ENCODE assay signal across 1 cellular context in the genomic region with DNA sequence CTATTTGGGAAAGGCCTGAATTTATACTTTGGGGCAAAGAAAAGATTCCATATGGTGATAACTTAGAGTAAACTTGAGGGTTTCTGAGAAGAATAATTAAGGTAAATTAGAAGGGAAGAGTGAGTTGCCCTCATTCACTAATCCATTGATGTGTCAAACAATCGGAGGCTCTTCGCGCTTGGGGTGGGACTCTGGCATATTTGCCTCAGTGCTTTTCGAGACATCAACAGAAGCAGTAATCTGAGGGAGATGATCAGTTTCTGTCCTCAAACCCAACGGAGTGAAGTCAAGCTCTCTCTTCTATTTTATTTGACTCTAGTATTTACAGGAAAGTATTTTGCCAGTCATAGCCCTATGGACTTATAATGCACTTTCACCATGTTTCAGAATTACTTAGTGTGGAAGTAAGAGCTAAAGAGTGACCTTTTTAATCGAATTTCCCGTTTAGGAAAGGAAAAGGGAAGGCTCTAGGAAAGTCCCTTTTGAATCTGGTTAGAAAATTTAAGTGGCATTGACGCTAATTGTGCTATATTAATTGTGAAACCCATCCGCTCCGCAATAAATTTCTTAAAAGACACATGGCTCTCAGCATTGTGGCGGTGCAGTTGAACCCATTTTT.
A peak's percentile ranks its signal among the peaks of the same experiment; 100 is the strongest.
TF ChIP-seq lines count a peak whose summit lies in the region.

No MANE protein-coding gene starts in this region.

TF ChIP-seq in HepG2, 621 proteins besides CTCF, POLR2A, EP300 and RAD21 (continues in another document):
- TF ChIP-seq, protein P1, sequence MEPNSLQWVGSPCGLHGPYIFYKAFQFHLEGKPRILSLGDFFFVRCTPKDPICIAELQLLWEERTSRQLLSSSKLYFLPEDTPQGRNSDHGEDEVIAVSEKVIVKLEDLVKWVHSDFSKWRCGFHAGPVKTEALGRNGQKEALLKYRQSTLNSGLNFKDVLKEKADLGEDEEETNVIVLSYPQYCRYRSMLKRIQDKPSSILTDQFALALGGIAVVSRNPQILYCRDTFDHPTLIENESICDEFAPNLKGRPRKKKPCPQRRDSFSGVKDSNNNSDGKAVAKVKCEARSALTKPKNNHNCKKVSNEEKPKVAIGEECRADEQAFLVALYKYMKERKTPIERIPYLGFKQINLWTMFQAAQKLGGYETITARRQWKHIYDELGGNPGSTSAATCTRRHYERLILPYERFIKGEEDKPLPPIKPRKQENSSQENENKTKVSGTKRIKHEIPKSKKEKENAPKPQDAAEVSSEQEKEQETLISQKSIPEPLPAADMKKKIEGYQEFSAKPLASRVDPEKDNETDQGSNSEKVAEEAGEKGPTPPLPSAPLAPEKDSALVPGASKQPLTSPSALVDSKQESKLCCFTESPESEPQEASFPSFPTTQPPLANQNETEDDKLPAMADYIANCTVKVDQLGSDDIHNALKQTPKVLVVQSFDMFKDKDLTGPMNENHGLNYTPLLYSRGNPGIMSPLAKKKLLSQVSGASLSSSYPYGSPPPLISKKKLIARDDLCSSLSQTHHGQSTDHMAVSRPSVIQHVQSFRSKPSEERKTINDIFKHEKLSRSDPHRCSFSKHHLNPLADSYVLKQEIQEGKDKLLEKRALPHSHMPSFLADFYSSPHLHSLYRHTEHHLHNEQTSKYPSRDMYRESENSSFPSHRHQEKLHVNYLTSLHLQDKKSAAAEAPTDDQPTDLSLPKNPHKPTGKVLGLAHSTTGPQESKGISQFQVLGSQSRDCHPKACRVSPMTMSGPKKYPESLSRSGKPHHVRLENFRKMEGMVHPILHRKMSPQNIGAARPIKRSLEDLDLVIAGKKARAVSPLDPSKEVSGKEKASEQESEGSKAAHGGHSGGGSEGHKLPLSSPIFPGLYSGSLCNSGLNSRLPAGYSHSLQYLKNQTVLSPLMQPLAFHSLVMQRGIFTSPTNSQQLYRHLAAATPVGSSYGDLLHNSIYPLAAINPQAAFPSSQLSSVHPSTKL (CRISPR knock-in tag; IDR thresholded peaks at IDR 0.05): 0 out of 2 replicates have a peak, but pooled peaks have one; percentile 26
- TF ChIP-seq, protein P2, sequence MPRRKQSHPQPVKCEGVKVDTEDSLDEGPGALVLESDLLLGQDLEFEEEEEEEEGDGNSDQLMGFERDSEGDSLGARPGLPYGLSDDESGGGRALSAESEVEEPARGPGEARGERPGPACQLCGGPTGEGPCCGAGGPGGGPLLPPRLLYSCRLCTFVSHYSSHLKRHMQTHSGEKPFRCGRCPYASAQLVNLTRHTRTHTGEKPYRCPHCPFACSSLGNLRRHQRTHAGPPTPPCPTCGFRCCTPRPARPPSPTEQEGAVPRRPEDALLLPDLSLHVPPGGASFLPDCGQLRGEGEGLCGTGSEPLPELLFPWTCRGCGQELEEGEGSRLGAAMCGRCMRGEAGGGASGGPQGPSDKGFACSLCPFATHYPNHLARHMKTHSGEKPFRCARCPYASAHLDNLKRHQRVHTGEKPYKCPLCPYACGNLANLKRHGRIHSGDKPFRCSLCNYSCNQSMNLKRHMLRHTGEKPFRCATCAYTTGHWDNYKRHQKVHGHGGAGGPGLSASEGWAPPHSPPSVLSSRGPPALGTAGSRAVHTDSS (CRISPR knock-in tag; conservative IDR thresholded peaks at IDR 0.05): no peak
- TF ChIP-seq, protein P3, sequence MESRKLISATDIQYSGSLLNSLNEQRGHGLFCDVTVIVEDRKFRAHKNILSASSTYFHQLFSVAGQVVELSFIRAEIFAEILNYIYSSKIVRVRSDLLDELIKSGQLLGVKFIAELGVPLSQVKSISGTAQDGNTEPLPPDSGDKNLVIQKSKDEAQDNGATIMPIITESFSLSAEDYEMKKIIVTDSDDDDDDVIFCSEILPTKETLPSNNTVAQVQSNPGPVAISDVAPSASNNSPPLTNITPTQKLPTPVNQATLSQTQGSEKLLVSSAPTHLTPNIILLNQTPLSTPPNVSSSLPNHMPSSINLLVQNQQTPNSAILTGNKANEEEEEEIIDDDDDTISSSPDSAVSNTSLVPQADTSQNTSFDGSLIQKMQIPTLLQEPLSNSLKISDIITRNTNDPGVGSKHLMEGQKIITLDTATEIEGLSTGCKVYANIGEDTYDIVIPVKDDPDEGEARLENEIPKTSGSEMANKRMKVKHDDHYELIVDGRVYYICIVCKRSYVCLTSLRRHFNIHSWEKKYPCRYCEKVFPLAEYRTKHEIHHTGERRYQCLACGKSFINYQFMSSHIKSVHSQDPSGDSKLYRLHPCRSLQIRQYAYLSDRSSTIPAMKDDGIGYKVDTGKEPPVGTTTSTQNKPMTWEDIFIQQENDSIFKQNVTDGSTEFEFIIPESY (CRISPR knock-in tag; IDR thresholded peaks at IDR 0.05): no peak
- peak; percentile 34; the same call in 1 of the 2 replicates for TF ChIP-seq TGIF2 (CRISPR knock-in tag; IDR thresholded peaks at IDR 0.05)
- no peak for TF ChIP-seq ZNF7 (CRISPR knock-in tag; IDR thresholded peaks at IDR 0.05)
- TF ChIP-seq ESRRA (CRISPR knock-in tag; IDR thresholded peaks at IDR 0.05; ENCODE audit: low read depth): no peak
- TF ChIP-seq ZNF615 (CRISPR knock-in tag; IDR thresholded peaks at IDR 0.05; ENCODE audit: borderline replicate concordance): no peak
- TF ChIP-seq MIER2 (CRISPR knock-in tag; IDR thresholded peaks at IDR 0.05): no peak
- TF ChIP-seq ZNF598 (CRISPR knock-in tag; IDR thresholded peaks at IDR 0.05; ENCODE audit: borderline replicate concordance): no peak
- TF ChIP-seq ZNF652 (CRISPR knock-in tag; IDR thresholded peaks at IDR 0.05; ENCODE audit: borderline replicate concordance, low read depth): no peak
- no peak for TF ChIP-seq CREM (IDR thresholded peaks at IDR 0.05)
- TF ChIP-seq CREM (CRISPR knock-in tag; IDR thresholded peaks at IDR 0.05): no peak
- no peak for TF ChIP-seq KLF16 (CRISPR knock-in tag; IDR thresholded peaks at IDR 0.05)
- 0 out of 2 replicates have a peak, but pooled peaks have one; percentile 3 for TF ChIP-seq RARG (CRISPR knock-in tag; IDR thresholded peaks at IDR 0.05; ENCODE audit: low read depth)
- TF ChIP-seq ZNF343 (CRISPR knock-in tag; IDR thresholded peaks at IDR 0.05): peak; percentile 0; the same call in 1 of the 2 replicates
- TF ChIP-seq ZKSCAN5 (CRISPR knock-in tag; IDR thresholded peaks at IDR 0.05): no peak
- TF ChIP-seq, protein P4, sequence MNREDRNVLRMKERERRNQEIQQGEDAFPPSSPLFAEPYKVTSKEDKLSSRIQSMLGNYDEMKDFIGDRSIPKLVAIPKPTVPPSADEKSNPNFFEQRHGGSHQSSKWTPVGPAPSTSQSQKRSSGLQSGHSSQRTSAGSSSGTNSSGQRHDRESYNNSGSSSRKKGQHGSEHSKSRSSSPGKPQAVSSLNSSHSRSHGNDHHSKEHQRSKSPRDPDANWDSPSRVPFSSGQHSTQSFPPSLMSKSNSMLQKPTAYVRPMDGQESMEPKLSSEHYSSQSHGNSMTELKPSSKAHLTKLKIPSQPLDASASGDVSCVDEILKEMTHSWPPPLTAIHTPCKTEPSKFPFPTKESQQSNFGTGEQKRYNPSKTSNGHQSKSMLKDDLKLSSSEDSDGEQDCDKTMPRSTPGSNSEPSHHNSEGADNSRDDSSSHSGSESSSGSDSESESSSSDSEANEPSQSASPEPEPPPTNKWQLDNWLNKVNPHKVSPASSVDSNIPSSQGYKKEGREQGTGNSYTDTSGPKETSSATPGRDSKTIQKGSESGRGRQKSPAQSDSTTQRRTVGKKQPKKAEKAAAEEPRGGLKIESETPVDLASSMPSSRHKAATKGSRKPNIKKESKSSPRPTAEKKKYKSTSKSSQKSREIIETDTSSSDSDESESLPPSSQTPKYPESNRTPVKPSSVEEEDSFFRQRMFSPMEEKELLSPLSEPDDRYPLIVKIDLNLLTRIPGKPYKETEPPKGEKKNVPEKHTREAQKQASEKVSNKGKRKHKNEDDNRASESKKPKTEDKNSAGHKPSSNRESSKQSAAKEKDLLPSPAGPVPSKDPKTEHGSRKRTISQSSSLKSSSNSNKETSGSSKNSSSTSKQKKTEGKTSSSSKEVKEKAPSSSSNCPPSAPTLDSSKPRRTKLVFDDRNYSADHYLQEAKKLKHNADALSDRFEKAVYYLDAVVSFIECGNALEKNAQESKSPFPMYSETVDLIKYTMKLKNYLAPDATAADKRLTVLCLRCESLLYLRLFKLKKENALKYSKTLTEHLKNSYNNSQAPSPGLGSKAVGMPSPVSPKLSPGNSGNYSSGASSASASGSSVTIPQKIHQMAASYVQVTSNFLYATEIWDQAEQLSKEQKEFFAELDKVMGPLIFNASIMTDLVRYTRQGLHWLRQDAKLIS (CRISPR knock-in tag; IDR thresholded peaks at IDR 0.05): no peak
- TF ChIP-seq, protein P5, sequence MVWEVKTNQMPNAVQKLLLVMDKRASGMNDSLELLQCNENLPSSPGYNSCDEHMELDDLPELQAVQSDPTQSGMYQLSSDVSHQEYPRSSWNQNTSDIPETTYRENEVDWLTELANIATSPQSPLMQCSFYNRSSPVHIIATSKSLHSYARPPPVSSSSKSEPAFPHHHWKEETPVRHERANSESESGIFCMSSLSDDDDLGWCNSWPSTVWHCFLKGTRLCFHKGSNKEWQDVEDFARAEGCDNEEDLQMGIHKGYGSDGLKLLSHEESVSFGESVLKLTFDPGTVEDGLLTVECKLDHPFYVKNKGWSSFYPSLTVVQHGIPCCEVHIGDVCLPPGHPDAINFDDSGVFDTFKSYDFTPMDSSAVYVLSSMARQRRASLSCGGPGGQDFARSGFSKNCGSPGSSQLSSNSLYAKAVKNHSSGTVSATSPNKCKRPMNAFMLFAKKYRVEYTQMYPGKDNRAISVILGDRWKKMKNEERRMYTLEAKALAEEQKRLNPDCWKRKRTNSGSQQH (CRISPR knock-in tag; IDR thresholded peaks at IDR 0.05; ENCODE audit: low read depth): no peak
- no peak for TF ChIP-seq ZNF383 (CRISPR knock-in tag; IDR thresholded peaks at IDR 0.05; ENCODE audit: borderline replicate concordance)
- TF ChIP-seq, protein P6, sequence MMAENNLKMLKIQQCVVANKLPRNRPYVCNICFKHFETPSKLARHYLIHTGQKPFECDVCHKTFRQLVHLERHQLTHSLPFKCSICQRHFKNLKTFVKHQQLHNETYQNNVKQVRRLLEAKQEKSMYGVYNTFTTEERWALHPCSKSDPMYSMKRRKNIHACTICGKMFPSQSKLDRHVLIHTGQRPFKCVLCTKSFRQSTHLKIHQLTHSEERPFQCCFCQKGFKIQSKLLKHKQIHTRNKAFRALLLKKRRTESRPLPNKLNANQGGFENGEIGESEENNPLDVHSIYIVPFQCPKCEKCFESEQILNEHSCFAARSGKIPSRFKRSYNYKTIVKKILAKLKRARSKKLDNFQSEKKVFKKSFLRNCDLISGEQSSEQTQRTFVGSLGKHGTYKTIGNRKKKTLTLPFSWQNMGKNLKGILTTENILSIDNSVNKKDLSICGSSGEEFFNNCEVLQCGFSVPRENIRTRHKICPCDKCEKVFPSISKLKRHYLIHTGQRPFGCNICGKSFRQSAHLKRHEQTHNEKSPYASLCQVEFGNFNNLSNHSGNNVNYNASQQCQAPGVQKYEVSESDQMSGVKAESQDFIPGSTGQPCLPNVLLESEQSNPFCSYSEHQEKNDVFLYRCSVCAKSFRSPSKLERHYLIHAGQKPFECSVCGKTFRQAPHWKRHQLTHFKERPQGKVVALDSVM (CRISPR knock-in tag; IDR thresholded peaks at IDR 0.05): no peak
- TF ChIP-seq ZNF335 (CRISPR knock-in tag; IDR thresholded peaks at IDR 0.05): no peak
- no peak for TF ChIP-seq FOXC1 (CRISPR knock-in tag; IDR thresholded peaks at IDR 0.05; ENCODE audit: borderline replicate concordance)
- 0 out of 2 replicates have a peak, but pooled peaks have one; percentile 12 for TF ChIP-seq ZFP36L1 (CRISPR knock-in tag; IDR thresholded peaks at IDR 0.05)
- TF ChIP-seq ZNF274 (CRISPR knock-in tag; IDR thresholded peaks at IDR 0.05): no peak
- TF ChIP-seq, protein P7, sequence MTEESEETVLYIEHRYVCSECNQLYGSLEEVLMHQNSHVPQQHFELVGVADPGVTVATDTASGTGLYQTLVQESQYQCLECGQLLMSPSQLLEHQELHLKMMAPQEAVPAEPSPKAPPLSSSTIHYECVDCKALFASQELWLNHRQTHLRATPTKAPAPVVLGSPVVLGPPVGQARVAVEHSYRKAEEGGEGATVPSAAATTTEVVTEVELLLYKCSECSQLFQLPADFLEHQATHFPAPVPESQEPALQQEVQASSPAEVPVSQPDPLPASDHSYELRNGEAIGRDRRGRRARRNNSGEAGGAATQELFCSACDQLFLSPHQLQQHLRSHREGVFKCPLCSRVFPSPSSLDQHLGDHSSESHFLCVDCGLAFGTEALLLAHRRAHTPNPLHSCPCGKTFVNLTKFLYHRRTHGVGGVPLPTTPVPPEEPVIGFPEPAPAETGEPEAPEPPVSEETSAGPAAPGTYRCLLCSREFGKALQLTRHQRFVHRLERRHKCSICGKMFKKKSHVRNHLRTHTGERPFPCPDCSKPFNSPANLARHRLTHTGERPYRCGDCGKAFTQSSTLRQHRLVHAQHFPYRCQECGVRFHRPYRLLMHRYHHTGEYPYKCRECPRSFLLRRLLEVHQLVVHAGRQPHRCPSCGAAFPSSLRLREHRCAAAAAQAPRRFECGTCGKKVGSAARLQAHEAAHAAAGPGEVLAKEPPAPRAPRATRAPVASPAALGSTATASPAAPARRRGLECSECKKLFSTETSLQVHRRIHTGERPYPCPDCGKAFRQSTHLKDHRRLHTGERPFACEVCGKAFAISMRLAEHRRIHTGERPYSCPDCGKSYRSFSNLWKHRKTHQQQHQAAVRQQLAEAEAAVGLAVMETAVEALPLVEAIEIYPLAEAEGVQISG (CRISPR knock-in tag; IDR thresholded peaks at IDR 0.05): no peak
- TF ChIP-seq JDP2 (CRISPR knock-in tag; IDR thresholded peaks at IDR 0.05; ENCODE audit: borderline replicate concordance): no peak
- TF ChIP-seq KLF13 (CRISPR knock-in tag; IDR thresholded peaks at IDR 0.05): no peak
- no peak for TF ChIP-seq KLF6 (CRISPR knock-in tag; IDR thresholded peaks at IDR 0.05)
- TF ChIP-seq, protein P8, sequence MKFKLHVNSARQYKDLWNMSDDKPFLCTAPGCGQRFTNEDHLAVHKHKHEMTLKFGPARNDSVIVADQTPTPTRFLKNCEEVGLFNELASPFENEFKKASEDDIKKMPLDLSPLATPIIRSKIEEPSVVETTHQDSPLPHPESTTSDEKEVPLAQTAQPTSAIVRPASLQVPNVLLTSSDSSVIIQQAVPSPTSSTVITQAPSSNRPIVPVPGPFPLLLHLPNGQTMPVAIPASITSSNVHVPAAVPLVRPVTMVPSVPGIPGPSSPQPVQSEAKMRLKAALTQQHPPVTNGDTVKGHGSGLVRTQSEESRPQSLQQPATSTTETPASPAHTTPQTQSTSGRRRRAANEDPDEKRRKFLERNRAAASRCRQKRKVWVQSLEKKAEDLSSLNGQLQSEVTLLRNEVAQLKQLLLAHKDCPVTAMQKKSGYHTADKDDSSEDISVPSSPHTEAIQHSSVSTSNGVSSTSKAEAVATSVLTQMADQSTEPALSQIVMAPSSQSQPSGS (CRISPR knock-in tag; IDR thresholded peaks at IDR 0.05): no peak
- peak; percentile 45; the same call in 1 of the 2 replicates for TF ChIP-seq SAP130 (CRISPR knock-in tag; IDR thresholded peaks at IDR 0.05; ENCODE audit: low read depth)
- TF ChIP-seq RAD51 (IDR thresholded peaks at IDR 0.05; ENCODE audit: borderline replicate concordance): no peak
- no peak for TF ChIP-seq YEATS2 (CRISPR knock-in tag; IDR thresholded peaks at IDR 0.05; ENCODE audit: borderline replicate concordance)
- TF ChIP-seq CHD4 (IDR thresholded peaks at IDR 0.05; ENCODE audit: borderline replicate concordance, low read length): no peak
- no peak for TF ChIP-seq ZSCAN25 (CRISPR knock-in tag; IDR thresholded peaks at IDR 0.05)
- no peak for TF ChIP-seq EEA1 (CRISPR knock-in tag; IDR thresholded peaks at IDR 0.05; ENCODE audit: borderline replicate concordance)
- TF ChIP-seq, protein P9, sequence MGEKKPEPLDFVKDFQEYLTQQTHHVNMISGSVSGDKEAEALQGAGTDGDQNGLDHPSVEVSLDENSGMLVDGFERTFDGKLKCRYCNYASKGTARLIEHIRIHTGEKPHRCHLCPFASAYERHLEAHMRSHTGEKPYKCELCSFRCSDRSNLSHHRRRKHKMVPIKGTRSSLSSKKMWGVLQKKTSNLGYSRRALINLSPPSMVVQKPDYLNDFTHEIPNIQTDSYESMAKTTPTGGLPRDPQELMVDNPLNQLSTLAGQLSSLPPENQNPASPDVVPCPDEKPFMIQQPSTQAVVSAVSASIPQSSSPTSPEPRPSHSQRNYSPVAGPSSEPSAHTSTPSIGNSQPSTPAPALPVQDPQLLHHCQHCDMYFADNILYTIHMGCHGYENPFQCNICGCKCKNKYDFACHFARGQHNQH (CRISPR knock-in tag; IDR thresholded peaks at IDR 0.05): no peak
- no peak for TF ChIP-seq HNRNPH1 (optimal IDR thresholded peaks at IDR 0.05; ENCODE audit: low read depth, low read length)
